ENCODE assay signal across 8 cellular contexts in the genomic region with DNA sequence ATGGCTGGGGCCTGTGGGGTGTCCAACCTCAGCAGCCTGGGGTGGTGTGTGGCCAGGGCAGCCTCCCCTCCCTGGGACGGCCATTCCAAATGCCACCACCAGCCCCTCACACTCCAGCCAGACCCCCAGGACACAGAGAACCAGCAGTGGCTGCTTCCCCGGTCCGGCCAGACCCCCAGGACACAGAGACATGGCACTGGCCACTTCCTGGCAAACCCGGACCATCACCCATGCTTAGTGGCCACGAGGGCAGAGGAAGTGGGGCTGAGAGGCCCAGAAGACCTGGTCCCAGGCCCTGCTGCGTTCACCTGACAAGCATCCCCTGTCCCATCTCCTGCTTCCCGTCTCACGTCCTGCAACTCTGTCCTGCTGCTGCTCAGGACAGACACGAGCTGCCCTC.
"Had no signal": no experiment of that assay in that cellular context is flagged by ENCODE, and none has a peak within 500 bp of the region (broad histone marks: within the 10 kb centered on the region; RNA-seq: fewer than 3 reads in every experiment).

No MANE protein-coding gene starts in this region.

- ATAC-seq: HCT116, K562 had no signal

- H2AFZ ChIP-seq: GM23248 had no signal

- H3K27ac Mint-ChIP-seq: HFFc6 had no signal

- H3K9me3 Mint-ChIP-seq: HFFc6 had no signal

- H3K4me3 ChIP-seq: GM23248, HAP-1, K562 had no signal

- H3K27ac ChIP-seq: GM23248 had no signal

- H3K4me1 ChIP-seq: HAP-1 had no signal

- H3K9me3 ChIP-seq: HAP-1 had no signal

- H3K36me3 ChIP-seq: HAP-1 had no signal

- DNase-seq: GM23248, GOT3, HFFc6, IMR-90, KG1 had no signal

- H3K4me3 Mint-ChIP-seq: HFFc6 had no signal

- H3K9ac ChIP-seq: GM23248 had no signal
